8 cellular contexts compared by ENCODE assay signal in genomic region chr19:17947815-17948473, GRCh38. TPM values are rescaled to one million over a fixed set of nuclear protein-coding genes. Genes with fewer than 3 reads are reported as not detected.
DNase-seq lines count a peak whose midpoint lies in the region; ATAC-seq and TF ChIP-seq lines count a peak whose summit lies in the region.

No MANE protein-coding gene starts in this region.

- CTCF ChIA-PET in PC-3 (lab: Charles Lee): interaction anchor here (0.5 to 1.3 kb wide), 4 partner anchors 10 to 114 kb away, joined by 3 to 13 read pairs (median 8); no protein-coding TSS in a partner anchor

- peak overlapping the region; percentile 55 for H2AFZ ChIP-seq in PC-3 (ENCODE audit: low read length)

- H3K27ac ChIP-seq in KOPT-K1 (ENCODE audit: low read depth, low read length, poor library complexity, severe bottlenecking) (peak overlapping the region; percentile 26), PC-3 (ENCODE audit: low read length) (no peak overlapping the region)

- H3K9me2 ChIP-seq in PC-3 (replicated peaks; ENCODE audit: low read length): no peaks in the 10 kb centered on the region

- peak overlapping the region; percentile 66 for H3K4me3 ChIP-seq in PC-3 (ENCODE audit: low read length)

- peaks cover 16% of the 10 kb centered on the region; the same call in 1 of the 2 replicates for H3K36me3 ChIP-seq in KOPT-K1 (ENCODE audit: insufficient read depth, low read length)
- no peaks in the 10 kb centered on the region for H3K36me3 ChIP-seq in PC-3 (ENCODE audit: low read depth, low read length)

- no peaks in the 10 kb centered on the region for H3K9me3 Mint-ChIP-seq in naive B cell

- POLR2A ChIA-PET in PC-3 (lab: Charles Lee; ENCODE audit: unreplicated experiment): interaction anchor here (0.6 to 1.0 kb wide), 3 partner anchors 15 to 117 kb away, joined by 6 to 11 read pairs (median 6); partner anchors contain the start of gene CCDC124

- peak overlapping the region; percentile 53 to 98 (median 96) for H3K27ac Mint-ChIP-seq in naive B cell

- peaks cover 5% of the 10 kb centered on the region for H3F3A ChIP-seq in PC-3 (ENCODE audit: low read length, unreplicated experiment)

- peaks cover 50 to 64% (median 57%) of the 10 kb centered on the region in 3 donors for H3K4me1 Mint-ChIP-seq in naive B cell

- H3K9me3 ChIP-seq in KOPT-K1 (ENCODE audit: insufficient read depth, low read length, poor library complexity, severe bottlenecking) (no peaks in the 10 kb centered on the region), PC-3 (ENCODE audit: low read length) (no peaks in the 10 kb centered on the region)

- H3K79me2 ChIP-seq in PC-3 (ENCODE audit: low read length): no peaks in the 10 kb centered on the region

- peaks cover 9 to 35% (median 20%) of the 10 kb centered on the region in 3 donors for H3K27me3 Mint-ChIP-seq in naive B cell

- TF ChIP-seq CTCF in PC-3 (conservative IDR thresholded peaks at IDR 0.05; ENCODE audit: low read depth, low read length): no peak

- peak overlapping the region; percentile 88 for H3K4me2 ChIP-seq in PC-3 (ENCODE audit: low read length)

- ATAC-seq in GM21737 (IDR thresholded peaks at IDR 0.05; ENCODE audit: unreplicated experiment) (peak; percentile 45), PC-3 (peak; percentile 33), esophagus mucosa (peak; percentile 72), naive B cell (ENCODE audit: low read depth in 2 of 2) (peak; percentile 53 to 62)

- H3K36me3 Mint-ChIP-seq in naive B cell: no peaks in the 10 kb centered on the region

- no TSS peak for BruUV-seq in PC-3 (replicated peaks; lab: Mats Ljungman, UMichigan)

- H4K20me1 ChIP-seq in PC-3 (ENCODE audit: low read length): 0 out of 2 replicates have a peak, but pooled peaks cover 2% of the 10 kb centered on the region

- H3K4me3 Mint-ChIP-seq in naive B cell: peak overlapping the region; percentile 82 to 92 (median 88)

- DNase-seq in DMS 273 (lab: John Stamatoyannopoulos, UW; ENCODE audit: unreplicated experiment) (peak; percentile 100), PC-3 (peak; percentile 95), naive B cell (peak; percentile 98)
- DNase-seq in activated T-cell treated with anti-CD3 and anti-CD28 coated beads, Interleukin-2, amount 50 U/mL, for 1 hour: peak; percentile 96
- DNase-seq in stimulated activated CD8-positive, alpha-beta memory T cell treated with anti-CD3 and anti-CD28 coated beads, Interleukin-7, amount 100 ng/mL, for 1 hour (ENCODE audit: low read depth in 2 of 2): peak; percentile 86 to 89

- H3K27me3 ChIP-seq in PC-3 (ENCODE audit: low read length): peaks cover 37% of the 10 kb centered on the region

- peak overlapping the region; percentile 57 for H3K9ac ChIP-seq in PC-3 (ENCODE audit: low read length)

- peaks cover 37% of the 10 kb centered on the region for H3K4me1 ChIP-seq in PC-3 (ENCODE audit: insufficient read depth, low read length)

- intact Hi-C loops in PC-3 (cut with micrococcal nuclease): loop anchor here (5.0 kb wide), 1 partner anchor 109 kb away; no protein-coding TSS in a partner anchor

RNA-seq across cellular contexts. Expression of gene CCDC124, which starts 15.1 kb away (rescaled TPM):
- total RNA-seq in PC-3 (2014; rRNA removed) (165 and 247 TPM in 2 replicates), esophagus mucosa (52.5 TPM)
- 10 to 100 TPM; 29.7 to 47.4 (median 32.6) TPM for polyA plus RNA-seq in naive B cell (ENCODE audit: low read depth in 6 of 6)

RNA-seq across cellular contexts. Expression of gene KCNN1, which starts 19.0 kb away (rescaled TPM):
- total RNA-seq in PC-3 (2014; rRNA removed): not detected in 2 replicates
- not detected for total RNA-seq in esophagus mucosa
- polyA plus RNA-seq in naive B cell (ENCODE audit: low read depth in 6 of 6): under 1 TPM in 1 of 6 donors, not detected in 5; 0.27 TPM
